Comparison of ENCODE assay signal across 8 cellular contexts in the genomic region with DNA sequence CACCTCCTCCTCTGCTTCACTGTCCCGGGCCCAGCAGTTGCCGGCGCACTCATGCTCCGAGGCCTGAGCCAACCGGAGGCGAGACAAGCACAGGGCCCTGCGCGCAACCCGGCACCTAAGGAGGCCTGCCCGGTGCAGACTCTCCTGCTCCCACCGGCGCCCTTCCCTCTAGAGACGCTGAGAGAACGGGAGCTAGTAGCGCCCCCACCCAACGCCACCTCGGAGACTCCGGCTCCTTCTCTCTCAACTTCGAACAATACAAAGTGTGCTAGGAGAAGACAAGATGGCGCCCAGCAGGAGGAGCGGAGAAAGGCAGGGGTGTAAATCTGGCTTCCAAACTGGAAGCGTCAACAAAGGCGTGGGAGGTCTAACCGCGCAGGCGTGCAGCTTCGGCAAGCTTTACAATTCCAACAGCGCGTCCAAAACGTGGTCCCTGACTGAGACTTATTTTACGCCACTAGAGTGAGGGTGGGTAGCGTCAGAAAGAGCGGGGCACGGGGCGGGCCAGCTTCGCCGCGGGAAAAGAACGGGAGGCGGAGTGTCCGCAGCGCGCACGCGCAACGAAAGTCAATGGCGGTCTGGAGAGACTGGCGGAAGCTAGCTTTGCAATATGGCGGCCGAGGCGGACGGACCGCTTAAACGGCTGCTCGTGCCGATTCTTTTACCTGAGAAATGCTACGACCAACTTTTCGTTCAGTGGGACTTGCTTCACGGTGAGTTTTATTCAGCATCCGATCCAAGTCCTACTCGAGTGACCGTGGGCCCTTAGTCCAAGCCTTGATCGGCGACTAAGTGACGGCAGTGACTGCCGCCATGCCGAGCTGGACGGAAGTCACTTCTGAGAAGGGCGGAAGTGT. TPM values are rescaled to one million over a fixed set of nuclear protein-coding genes. Genes with fewer than 3 reads are reported as not detected.
A peak's percentile ranks its signal among the peaks of the same experiment; 100 is the strongest.
DNase-seq lines count a peak whose midpoint lies in the region; ATAC-seq and TF ChIP-seq lines count a peak whose summit lies in the region.

TSS of gene MPDU1 (plus strand) at position 600 of the 857 bp plus-strand sequence. CDS start at position 611, 11 bp downstream.

- intact Hi-C loops in T-helper 1 cell treated with Interleukin-12 subunit alpha and Interleukin-12 subunit beta and Interleukin-4 antibody, amounts not matched to agents 30 ng/mL and 1 ng/mL, for 36 hours (cut with micrococcal nuclease) = loop anchor here (1.0 to 5.0 kb wide), 8 partner anchors 11 to 536 kb away; partner anchors contain the start of genes SAT2, SENP3, TMEM102 and TMEM256
- intact Hi-C loops in heart right ventricle (cut with DNase I) = loop anchor here in 3 of 10 donors (5.0 to 10.0 kb wide), 2 partner anchors 104 to 149 kb away; partner anchors contain the start of genes TP53 (in 2 of the 3), WRAP53 (in 2 of the 3), FGF11 (in 1 of the 3) and TMEM102 (in 1 of the 3)
- intact Hi-C loops in posterior vena cava (cut with DNase I) = no loop called here
- intact Hi-C loops in upper lobe of right lung (cut with DNase I) = no loop called here

- ATAC-seq in HG02798 (IDR thresholded peaks at IDR 0.05; ENCODE audit: poor library complexity, unreplicated experiment) = peak; percentile 79
- peak; percentile 81 to 96 (median 90) for ATAC-seq in heart right ventricle
- ATAC-seq in upper lobe of right lung = peak; percentile 84

- H3K27ac ChIP-seq in heart right ventricle = peak within 1 kb of the TSS; percentile 90 to 97 (median 94)
- peak within 1 kb of the TSS; percentile 98 for H3K27ac ChIP-seq in upper lobe of right lung

- peaks cover 0 to 40% (median 5%) of the 10 kb centered on the region in 9 donors for H3K36me3 ChIP-seq in heart right ventricle
- peaks cover 14% of the 10 kb centered on the region for H3K36me3 ChIP-seq in upper lobe of right lung

- WGBS in heart right ventricle, 2 donors = 13 to 14% methylated on average over 69 of the region's 69 CpGs

- TF ChIP-seq CTCF in GM12875 (IDR thresholded peaks at IDR 0.05; ENCODE audit: borderline replicate concordance, insufficient read depth, low read depth, low read length) (no peak), heart right ventricle (IDR thresholded peaks at IDR 0.05) (no peak), upper lobe of right lung (IDR thresholded peaks at IDR 0.05) (no peak)

- H3K4me1 ChIP-seq in heart right ventricle (peaks cover 9 to 76% (median 48%) of the 10 kb centered on the region in 9 donors), upper lobe of right lung (peaks cover 43% of the 10 kb centered on the region)

- H3K4me3 ChIP-seq in GM12875 (ENCODE audit: low read depth, low read length) = peak within 1 kb of the TSS; percentile 70
- H3K4me3 ChIP-seq in heart right ventricle = peak within 1 kb of the TSS; percentile 10 to 75 (median 66)
- peak within 1 kb of the TSS; percentile 72 for H3K4me3 ChIP-seq in upper lobe of right lung

- H3K9me3 ChIP-seq in heart right ventricle (no peaks in the 10 kb centered on the region), upper lobe of right lung (no peaks in the 10 kb centered on the region)

- H3K27me3 ChIP-seq in heart right ventricle (no peaks in the 10 kb centered on the region), upper lobe of right lung (no peaks in the 10 kb centered on the region)

- DNase-seq in NCI-H146 treated with DMSO at 0.1 percent for 48 hours (lab: John Stamatoyannopoulos, UW; ENCODE audit: unreplicated experiment) (peak; percentile 95), amniotic epithelial cell (ENCODE audit: low read depth) (peak; percentile 95), heart right ventricle (peak; percentile 97), posterior vena cava (ENCODE audit: low spot score) (peak; percentile 99), upper lobe of right lung (peak; percentile 99)

RNA-seq across cellular contexts. Expression of gene MPDU1, which starts in this region (rescaled TPM):
- total RNA-seq in T-helper 1 cell treated with Interleukin-12 subunit alpha and Interleukin-12 subunit beta and Interleukin-4 antibody, amounts not matched to agents 30 ng/mL and 1 ng/mL, for 36 hours = 85.1 and 88.0 TPM in 2 replicates
- total RNA-seq in heart right ventricle = 10 to 100 TPM; 20.1 to 39.8 (median 23.5) TPM
- 10 to 100 TPM; 42.8 to 64.9 TPM for polyA plus RNA-seq in heart right ventricle
- total RNA-seq in posterior vena cava = 10 to 100 TPM; 24.7 to 31.2 TPM
- total RNA-seq in upper lobe of right lung = 58.2 TPM

Comparison
In these comparisons a context has a peak if more than half of its experiments do, and no peak if none do; other contexts are left out.
1. Peak in every context shown above with its lines: DNase-seq, ATAC-seq, H3K4me3 ChIP-seq and H3K27ac ChIP-seq.